In genomic region chr1:113135460-113135859, GRCh38 we compare ENCODE assay signal across 28 cellular contexts.
"Had no signal": no experiment of that assay in that cellular context is flagged by ENCODE, and none has a peak within 500 bp of the region (broad histone marks: within the 10 kb centered on the region; RNA-seq: fewer than 3 reads in every experiment).

No MANE protein-coding gene starts in this region.

- H3K36me3 ChIP-seq: gastrocnemius medialis, neutrophil, prostate gland had no signal

- H3K79me2 ChIP-seq: hepatocyte, parathyroid adenoma had no signal

- H3K4me2 ChIP-seq: hepatocyte had no signal

- H3K27ac ChIP-seq: epithelial cell of prostate, gastrocnemius medialis, heart left ventricle, hepatocyte, neutrophil, parathyroid adenoma, prostate gland, skin epidermis, spleen, testis, tibial artery had no signal

- H3K36me3 Mint-ChIP-seq: naive B cell; natural killer cell treated with Interleukin-12 subunit alpha and Interleukin-12 subunit beta and Interleukin-15 and Interleukin-18, amount 100 ng/mL, for 72 hours had no signal

- DNase-seq: cortex of kidney; foreskin fibroblast; gastrocnemius medialis; heart left ventricle; kidney; mesenchymal stem cell; mucosa of descending colon; naive B cell; right cardiac atrium; spleen; stimulated activated CD4-positive, alpha-beta T cell treated with anti-CD3 and anti-CD28 coated beads, Interleukin-4, amount 100 ng/mL, for 4 hours; stimulated activated naive CD8-positive, alpha-beta T cell treated with anti-CD3 and anti-CD28 coated beads, Interleukin-15, Interleukin-2, amounts not matched to agents 100 U/mL and 50 U/mL, for 24 hours; substantia nigra; testis; tibial artery had no signal

- H3K27me3 Mint-ChIP-seq: naive B cell; natural killer cell treated with Interleukin-12 subunit alpha and Interleukin-12 subunit beta and Interleukin-15 and Interleukin-18, amount 100 ng/mL, for 72 hours; stimulated activated memory B cell treated with anti-CD40 and anti-IgM and Interleukin-4, amounts not matched to agents 10 μg/mL and 1 μg/mL and 100 μg/mL, for 72 hours; type B pancreatic cell had no signal

- H3K27ac Mint-ChIP-seq: mesothelial cell of epicardium; naive B cell; natural killer cell treated with Interleukin-12 subunit alpha and Interleukin-12 subunit beta and Interleukin-15 and Interleukin-18, amount 100 ng/mL, for 72 hours; type B pancreatic cell had no signal

- H3K9me3 Mint-ChIP-seq: naive B cell; natural killer cell treated with Interleukin-12 subunit alpha and Interleukin-12 subunit beta and Interleukin-15 and Interleukin-18, amount 100 ng/mL, for 72 hours; neural crest cell; stimulated activated memory B cell treated with anti-CD40 and anti-IgM and Interleukin-4, amounts not matched to agents 10 μg/mL and 1 μg/mL and 100 μg/mL, for 72 hours; type B pancreatic cell had no signal

- H3K4me3 ChIP-seq: gastrocnemius medialis, heart left ventricle, hepatocyte, mucosa of descending colon, prostate gland, skin epidermis, spleen, testis, tibial artery had no signal

- H3K4me3 Mint-ChIP-seq: mesothelial cell of epicardium; naive B cell; natural killer cell treated with Interleukin-12 subunit alpha and Interleukin-12 subunit beta and Interleukin-15 and Interleukin-18, amount 100 ng/mL, for 72 hours; neural crest cell; stimulated activated memory B cell treated with anti-CD40 and anti-IgM and Interleukin-4, amounts not matched to agents 10 μg/mL and 1 μg/mL and 100 μg/mL, for 72 hours; type B pancreatic cell had no signal

- H2AFZ ChIP-seq: hepatocyte, parathyroid adenoma had no signal

- H3K4me1 ChIP-seq: gastrocnemius medialis, parathyroid adenoma, prostate gland had no signal

- H3K9me3 ChIP-seq: gastrocnemius medialis, heart left ventricle, mucosa of descending colon, neutrophil, prostate gland, spleen, testis, tibial artery had no signal

- ATAC-seq: esophagus mucosa; gastrocnemius medialis; heart left ventricle; left lobe of liver; mucosa of descending colon; natural killer cell treated with Interleukin-12 subunit alpha and Interleukin-12 subunit beta and Interleukin-15 and Interleukin-18, amount 100 ng/mL, for 72 hours; right cardiac atrium; stimulated activated memory B cell treated with anti-CD40 and anti-IgM and Interleukin-4, amounts not matched to agents 10 μg/mL and 1 μg/mL and 100 μg/mL, for 72 hours; stimulated activated naive CD8-positive, alpha-beta T cell treated with anti-CD3 and anti-CD28 coated beads, Interleukin-15, Interleukin-2, amounts not matched to agents 100 U/mL and 50 U/mL, for 24 hours had no signal

- FAIRE-seq: kidney had no signal

- H3K9ac ChIP-seq: parathyroid adenoma had no signal

- H3K27me3 ChIP-seq: gastrocnemius medialis, heart left ventricle, hepatocyte, neutrophil, spleen, testis, tibial artery had no signal
